ENCODE assay signal across 15 cellular contexts in the genomic region with DNA sequence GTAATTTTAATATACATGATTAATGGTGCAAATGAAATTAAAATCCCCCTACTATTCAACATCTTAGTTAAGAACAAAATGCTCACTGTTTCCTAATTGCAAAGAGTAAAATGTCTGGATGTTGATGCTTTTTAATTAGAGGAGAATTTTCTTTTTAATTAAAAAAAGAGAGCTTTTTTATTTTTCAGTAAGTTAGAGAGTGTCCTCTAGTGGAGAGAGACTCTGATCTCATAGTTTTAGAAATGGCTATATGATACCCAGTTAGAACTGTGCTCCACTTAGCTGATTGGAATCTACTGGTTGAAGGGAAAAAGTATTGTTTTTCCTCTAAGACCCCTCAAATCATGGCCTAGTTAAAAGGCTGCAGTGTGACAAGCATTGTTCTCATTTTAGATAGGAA.
DNase-seq lines count a peak whose midpoint lies in the region; ATAC-seq, FAIRE-seq and TF ChIP-seq lines count a peak whose summit lies in the region.
"Had no signal": no experiment of that assay in that cellular context is flagged by ENCODE, and none has a peak within 500 bp of the region (broad histone marks: within the 10 kb centered on the region; RNA-seq: fewer than 3 reads in every experiment).

No MANE protein-coding gene starts in this region.

- peak overlapping the region; percentile 13 for H3K4me3 Mint-ChIP-seq in mesothelial cell of epicardium
- H3K4me3 Mint-ChIP-seq: activated CD4-positive, alpha-beta memory T cell treated with anti-CD3 and anti-CD28 coated beads, Interleukin-2, amount 10 ng/mL, durations not matched to agents 7 days and 5 days; IgD-negative memory B cell had no signal

- CTCF ChIA-PET in HEK293T (lab: Yijun Ruan, JAX) = no interaction called here

- H3K27me3 ChIP-seq in bronchial epithelial cell (ENCODE audit: control insufficient read depth, insufficient read depth, low read length) = no peaks in the 10 kb centered on the region
- H3K27me3 ChIP-seq: SJSA1 had no signal

- ATAC-seq in GM18520 (IDR thresholded peaks at IDR 0.05; ENCODE audit: unreplicated experiment) (no peak), HG02840 (IDR thresholded peaks at IDR 0.05; ENCODE audit: low FRiP score, unreplicated experiment) (no peak)
- ATAC-seq: activated naive CD4-positive, alpha-beta T cell treated with anti-CD3 and anti-CD28 coated beads, Interleukin-2, amount 50 U/mL, for 72 hours; left colon; sciatic nerve had no signal

- DNase-seq in AG20443 (ENCODE audit: low spot score) = peak; percentile 7
- DNase-seq in LNCaP clone FGC (ENCODE audit: low read depth) = no peak
- DNase-seq in bronchial epithelial cell (ENCODE audit: low read depth) = no peak
- no peak for DNase-seq in mesothelial cell of epicardium (ENCODE audit: low spot score in 2 of 2, unreplicated experiment in 2 of 2)
- no peak for DNase-seq in NK-92 (lab: John Stamatoyannopoulos, UW; ENCODE audit: unreplicated experiment)
- no peak for DNase-seq in HEK293T (ENCODE audit: extremely low spot score)
- DNase-seq: activated CD4-positive, alpha-beta memory T cell treated with anti-CD3 and anti-CD28 coated beads, Interleukin-2, amount 10 ng/mL, durations not matched to agents 7 days and 5 days; Caco-2; left colon had no signal

- POLR2A ChIA-PET in HEK293T (lab: Yijun Ruan, JAX) = interaction anchor here (0.6 kb wide), 1 partner anchor 62 kb away, joined by 3 read pairs; no protein-coding TSS in a partner anchor

- no peaks in the 10 kb centered on the region for H3K36me3 ChIP-seq in bronchial epithelial cell (ENCODE audit: control insufficient read depth, insufficient read depth, low read length)
- H3K36me3 ChIP-seq: SJSA1 had no signal

- TF ChIP-seq CTCF in LNCaP clone FGC (IDR thresholded peaks at IDR 0.05; ENCODE audit: control insufficient read depth, extremely low read depth, insufficient read depth) (peak; percentile 38), bronchial epithelial cell (IDR thresholded peaks at IDR 0.05; ENCODE audit: insufficient read depth, low read length, severe bottlenecking) (peak; percentile 11), mesothelial cell of epicardium (IDR thresholded peaks at IDR 0.05; ENCODE audit: unreplicated experiment) (no peak)

- H3K4me3 ChIP-seq in LNCaP clone FGC (ENCODE audit: low read depth, low read length) (no peak overlapping the region), bronchial epithelial cell (ENCODE audit: low read depth, low read length) (no peak overlapping the region)
- H3K4me3 ChIP-seq: SJSA1 had no signal

- H3K27me3 Mint-ChIP-seq in mesothelial cell of epicardium (ENCODE audit: low read depth) = no peaks in the 10 kb centered on the region
- H3K27me3 Mint-ChIP-seq: activated CD4-positive, alpha-beta memory T cell treated with anti-CD3 and anti-CD28 coated beads, Interleukin-2, amount 10 ng/mL, durations not matched to agents 7 days and 5 days; IgD-negative memory B cell had no signal

- H3K4me1 Mint-ChIP-seq in mesothelial cell of epicardium = peaks cover 12% of the 10 kb centered on the region
- H3K4me1 Mint-ChIP-seq: activated CD4-positive, alpha-beta memory T cell treated with anti-CD3 and anti-CD28 coated beads, Interleukin-2, amount 10 ng/mL, durations not matched to agents 7 days and 5 days; IgD-negative memory B cell had no signal

- H3K36me3 Mint-ChIP-seq in mesothelial cell of epicardium = no peaks in the 10 kb centered on the region
- H3K36me3 Mint-ChIP-seq: activated naive CD4-positive, alpha-beta T cell treated with anti-CD3 and anti-CD28 coated beads, Interleukin-2, amount 50 U/mL, for 72 hours; IgD-negative memory B cell had no signal

- no peaks in the 10 kb centered on the region for H3K9me3 Mint-ChIP-seq in mesothelial cell of epicardium
- H3K9me3 Mint-ChIP-seq: activated CD4-positive, alpha-beta memory T cell treated with anti-CD3 and anti-CD28 coated beads, Interleukin-2, amount 10 ng/mL, durations not matched to agents 7 days and 5 days; activated naive CD4-positive, alpha-beta T cell treated with anti-CD3 and anti-CD28 coated beads, Interleukin-2, amount 50 U/mL, for 72 hours had no signal

- no peak for FAIRE-seq in bronchial epithelial cell (lab: Jason Lieb, UNC)

- H3K27ac Mint-ChIP-seq in mesothelial cell of epicardium = no peak overlapping the region
- H3K27ac Mint-ChIP-seq: activated CD4-positive, alpha-beta memory T cell treated with anti-CD3 and anti-CD28 coated beads, Interleukin-2, amount 10 ng/mL, durations not matched to agents 7 days and 5 days; activated naive CD4-positive, alpha-beta T cell treated with anti-CD3 and anti-CD28 coated beads, Interleukin-2, amount 50 U/mL, for 72 hours; IgD-negative memory B cell had no signal

TF ChIP-seq in HEK293T, 16 proteins besides CTCF, POLR2A, EP300 and RAD21:
- TF ChIP-seq SUZ12 (IDR thresholded peaks at IDR 0.05) (no peak), LEF1 (IDR thresholded peaks at IDR 0.05; ENCODE audit: borderline replicate concordance) (no peak), ZNF384 (IDR thresholded peaks at IDR 0.05) (no peak), ELF4 (IDR thresholded peaks at IDR 0.05) (no peak), TARDBP (IDR thresholded peaks at IDR 0.05) (no peak), NFRKB (IDR thresholded peaks at IDR 0.05) (no peak)
- TF ChIP-seq, protein P1, sequence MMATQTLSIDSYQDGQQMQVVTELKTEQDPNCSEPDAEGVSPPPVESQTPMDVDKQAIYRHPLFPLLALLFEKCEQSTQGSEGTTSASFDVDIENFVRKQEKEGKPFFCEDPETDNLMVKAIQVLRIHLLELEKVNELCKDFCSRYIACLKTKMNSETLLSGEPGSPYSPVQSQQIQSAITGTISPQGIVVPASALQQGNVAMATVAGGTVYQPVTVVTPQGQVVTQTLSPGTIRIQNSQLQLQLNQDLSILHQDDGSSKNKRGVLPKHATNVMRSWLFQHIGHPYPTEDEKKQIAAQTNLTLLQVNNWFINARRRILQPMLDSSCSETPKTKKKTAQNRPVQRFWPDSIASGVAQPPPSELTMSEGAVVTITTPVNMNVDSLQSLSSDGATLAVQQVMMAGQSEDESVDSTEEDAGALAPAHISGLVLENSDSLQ (IDR thresholded peaks at IDR 0.05) = no peak
